10 cellular contexts compared by ENCODE assay signal in genomic region chr10:103745264-103746247, GRCh38.
DNase-seq lines count a peak whose midpoint lies in the region; ATAC-seq and TF ChIP-seq lines count a peak whose summit lies in the region.
"Had no signal": no experiment of that assay in that cellular context is flagged by ENCODE, and none has a peak within 500 bp of the region (broad histone marks: within the 10 kb centered on the region; RNA-seq: fewer than 3 reads in every experiment).

No MANE protein-coding gene starts in this region.

- H3K36me3 ChIP-seq in transverse colon (no peaks in the 10 kb centered on the region), BE2C (no peaks in the 10 kb centered on the region)
- H3K36me3 ChIP-seq: SJCRH30 had no signal

- H3K27me3 ChIP-seq in foreskin keratinocyte: no peaks in the 10 kb centered on the region
- no peaks in the 10 kb centered on the region for H3K27me3 ChIP-seq in transverse colon
- H3K27me3 ChIP-seq in BE2C: no peaks in the 10 kb centered on the region
- H3K27me3 ChIP-seq: SJCRH30 had no signal

- H3K4me3 ChIP-seq in transverse colon (no peak overlapping the region), BE2C (ENCODE audit: low read depth, low read length) (no peak overlapping the region)
- H3K4me3 ChIP-seq: SJCRH30 had no signal

- H3K27ac ChIP-seq in foreskin keratinocyte (peak overlapping the region; percentile 75), transverse colon (no peak overlapping the region)
- H3K27ac ChIP-seq: SJCRH30 had no signal

- ATAC-seq in foreskin keratinocyte: peak; percentile 70

- no peak for TF ChIP-seq EP300 in transverse colon (IDR thresholded peaks at IDR 0.05; ENCODE audit: low read depth)

- H3K9me3 ChIP-seq in transverse colon (no peaks in the 10 kb centered on the region), BE2C (no peaks in the 10 kb centered on the region)
- H3K9me3 ChIP-seq: SJCRH30 had no signal

- WGBS in transverse colon (ENCODE audit: low coverage in 1 of 2), 2 donors: 67 to 77% methylated on average over 1 to 17 of the region's 17 CpGs

- peak; percentile 14 to 27 for DNase-seq in NOMO-1 (lab: John Stamatoyannopoulos, UW; ENCODE audit: unreplicated experiment in 2 of 2)
- DNase-seq in NOMO-1 treated with dmso at 0.1 percent for 144 hours (lab: John Stamatoyannopoulos, UW; ENCODE audit: unreplicated experiment): no peak
- peak; percentile 28 to 42 for DNase-seq in activated CD4-positive, alpha-beta T cell treated with anti-CD3 and anti-CD28 coated beads, Interleukin-2, amount 50 U/mL, for 24 hours (ENCODE audit: low read depth in 1 of 2, low spot score in 1 of 2)
- DNase-seq in foreskin keratinocyte: peak; percentile 85 to 93
- DNase-seq in transverse colon: peak; percentile 28
- DNase-seq in BE2C: no peak
- no peak for DNase-seq in GM19240 (ENCODE audit: insufficient read length, low spot score)
- no peak for DNase-seq in activated gamma-delta T cell (lab: John Stamatoyannopoulos, UW)
- DNase-seq: left cardiac atrium had no signal

- intact Hi-C loops in transverse colon (cut with DNase I; ENCODE audit: low total_unique reads): no loop called here

- TF ChIP-seq POLR2A in transverse colon (IDR thresholded peaks at IDR 0.05): no peak

- TF ChIP-seq CTCF in foreskin keratinocyte (conservative IDR thresholded peaks at IDR 0.05) (no peak), transverse colon (IDR thresholded peaks at IDR 0.05) (no peak), BE2C (IDR thresholded peaks at IDR 0.05; ENCODE audit: low read depth, low read length) (no peak)

- in situ Hi-C loops in transverse colon (cut with MboI; ENCODE audit: low pct_ligation_motif_present in 1 of 4, low pct_unique_long_range_greater_than_20kb in 1 of 4, low sequenced_read_pairs in 3 of 4): no loop called here

- H3K4me1 ChIP-seq in foreskin keratinocyte (peaks cover 56% of the 10 kb centered on the region), transverse colon (peaks cover 6 to 22% (median 10%) of the 10 kb centered on the region in 4 donors), BE2C (no peaks in the 10 kb centered on the region)

Comparison
In these comparisons a context has a peak if more than half of its experiments do, and no peak if none do; other contexts are left out.
1. DNase-seq: peak in NOMO-1 (2 of 2), activated CD4-positive, alpha-beta T cell treated with anti-CD3 and anti-CD28 coated beads, Interleukin-2, amount 50 U/mL, for 24 hours (2 of 2), foreskin keratinocyte (2 of 2) and transverse colon (single experiment); none in NOMO-1 treated with dmso at 0.1 percent for 144 hours (single experiment), BE2C (single experiment), GM19240 (single experiment) and activated gamma-delta T cell (single experiment).